ENCODE assay signal across 24 cellular contexts in genomic region chr17:81452551-81452950, GRCh38.
"Had no signal": no experiment of that assay in that cellular context is flagged by ENCODE, and none has a peak within 500 bp of the region (broad histone marks: within the 10 kb centered on the region; RNA-seq: fewer than 3 reads in every experiment).

No MANE protein-coding gene starts in this region.

- H3K9me3 ChIP-seq: colonic mucosa, neutrophil, psoas muscle, spleen, testis, tibial nerve had no signal

- ATAC-seq: foreskin keratinocyte; left colon; left ventricle myocardium superior; psoas muscle; sciatic nerve; stimulated activated memory B cell treated with anti-CD40 and anti-IgM and Interleukin-4, amounts not matched to agents 10 μg/mL and 1 μg/mL and 100 μg/mL, for 72 hours had no signal

- H3K4me3 ChIP-seq: colonic mucosa, hepatocyte, lung, psoas muscle, spleen, testis, tibial nerve had no signal

- H3K27ac ChIP-seq: colonic mucosa, foreskin keratinocyte, hepatocyte, neutrophil, psoas muscle, spleen, testis, tibial nerve had no signal

- H3K4me1 ChIP-seq: colonic mucosa, foreskin keratinocyte, psoas muscle, testis, tibial nerve had no signal

- H3K36me3 ChIP-seq: colonic mucosa, neutrophil had no signal

- DNase-seq: colonic mucosa; dermis blood vessel endothelial cell; erythroblast; foreskin keratinocyte; head of caudate nucleus; kidney; left colon; left ventricle myocardium superior; mesendoderm; naive B cell; nephron progenitor cell; psoas muscle; spleen; stimulated activated CD4-positive, alpha-beta T cell treated with anti-CD3 and anti-CD28 coated beads, Interleukin-15, amount 100 ng/mL, for 24 hours; stimulated activated CD4-positive, alpha-beta T cell treated with anti-CD3 and anti-CD28 coated beads, Interleukin-1b, Interleukin-23, amount 100 ng/mL, for 48 hours; stimulated activated CD4-positive, alpha-beta T cell treated with anti-CD3 and anti-CD28 coated beads, Interleukin-4, amount 100 ng/mL, for 24 hours; testis had no signal

- H2AFZ ChIP-seq: hepatocyte had no signal

- H3K79me2 ChIP-seq: hepatocyte had no signal

- H3K4me2 ChIP-seq: hepatocyte had no signal

- FAIRE-seq: endothelial cell of umbilical vein, kidney had no signal

- H3K27me3 ChIP-seq: colonic mucosa, foreskin keratinocyte, hepatocyte, neutrophil, testis, tibial nerve had no signal
